Comparison of ENCODE assay signal across 1 cellular context in the genomic region with DNA sequence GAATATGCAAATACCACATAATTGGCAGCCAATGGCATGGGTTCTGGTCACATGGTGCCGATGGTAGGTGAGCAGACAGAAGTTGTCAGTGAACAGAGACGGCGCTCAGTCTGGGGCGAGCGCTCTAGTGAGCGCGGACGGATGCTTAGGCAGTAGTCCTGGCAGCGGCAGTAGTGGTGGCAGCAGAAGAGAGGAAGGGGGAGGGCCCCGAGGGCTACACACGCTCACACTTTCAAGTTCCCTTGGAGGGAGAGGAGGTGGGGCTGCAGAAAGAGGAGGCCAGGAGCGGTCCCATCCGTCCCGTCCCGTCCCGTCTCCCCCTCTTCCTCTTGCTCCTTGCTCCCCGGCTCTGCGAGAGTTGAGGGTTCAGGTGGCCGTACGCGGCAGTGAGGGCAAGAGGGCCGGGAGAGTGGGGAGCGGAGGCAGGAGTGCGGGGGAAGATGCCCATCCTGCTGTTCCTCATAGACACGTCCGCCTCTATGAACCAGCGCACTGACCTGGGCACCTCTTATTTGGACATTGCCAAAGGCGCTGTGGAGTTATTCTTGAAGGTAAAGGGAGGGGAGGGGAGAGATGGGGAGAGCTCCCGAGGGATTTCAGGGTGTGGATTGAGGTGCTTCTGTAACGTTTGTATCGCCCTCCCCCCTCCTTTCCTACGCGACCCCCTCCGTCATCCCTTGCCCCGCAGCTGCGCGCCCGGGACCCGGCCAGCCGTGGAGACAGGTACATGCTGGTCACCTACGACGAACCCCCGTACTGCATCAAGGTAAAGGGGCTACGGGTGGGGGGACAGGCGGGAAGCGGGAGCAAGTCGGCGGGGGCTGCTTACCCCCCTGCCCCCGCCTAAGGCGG.
TF ChIP-seq lines count a peak whose summit lies in the region.

A gene with protein sequence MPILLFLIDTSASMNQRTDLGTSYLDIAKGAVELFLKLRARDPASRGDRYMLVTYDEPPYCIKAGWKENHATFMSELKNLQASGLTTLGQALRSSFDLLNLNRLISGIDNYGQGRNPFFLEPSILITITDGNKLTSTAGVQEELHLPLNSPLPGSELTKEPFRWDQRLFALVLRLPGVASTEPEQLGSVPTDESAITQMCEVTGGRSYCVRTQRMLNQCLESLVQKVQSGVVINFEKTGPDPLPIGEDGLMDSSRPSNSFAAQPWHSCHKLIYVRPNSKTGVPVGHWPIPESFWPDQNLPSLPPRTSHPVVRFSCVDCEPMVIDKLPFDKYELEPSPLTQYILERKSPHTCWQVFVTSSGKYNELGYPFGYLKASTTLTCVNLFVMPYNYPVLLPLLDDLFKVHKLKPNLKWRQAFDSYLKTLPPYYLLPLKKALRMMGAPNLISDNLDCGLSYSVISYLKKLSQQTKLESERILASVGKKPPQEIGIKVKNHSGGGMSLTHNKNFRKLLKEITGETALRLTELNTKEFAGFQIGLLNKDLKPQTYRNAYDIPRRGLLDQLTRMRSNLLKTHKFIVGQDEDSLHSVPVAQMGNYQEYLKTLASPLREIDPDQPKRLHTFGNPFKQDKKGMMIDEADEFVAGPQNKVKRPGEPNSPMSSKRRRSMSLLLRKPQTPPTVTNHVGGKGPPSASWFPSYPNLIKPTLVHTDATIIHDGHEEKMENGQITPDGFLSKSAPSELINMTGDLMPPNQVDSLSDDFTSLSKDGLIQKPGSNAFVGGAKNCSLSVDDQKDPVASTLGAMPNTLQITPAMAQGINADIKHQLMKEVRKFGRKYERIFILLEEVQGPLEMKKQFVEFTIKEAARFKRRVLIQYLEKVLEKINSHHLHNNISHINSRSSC (plus strand): TSS at position 108 of the 852 bp plus-strand sequence. CDS start 333 bp downstream, at position 441.

TF ChIP-seq in K562, 482 proteins besides CTCF, POLR2A, EP300 and RAD21 (continued from another document and continues in another):
- TF ChIP-seq, protein P1, sequence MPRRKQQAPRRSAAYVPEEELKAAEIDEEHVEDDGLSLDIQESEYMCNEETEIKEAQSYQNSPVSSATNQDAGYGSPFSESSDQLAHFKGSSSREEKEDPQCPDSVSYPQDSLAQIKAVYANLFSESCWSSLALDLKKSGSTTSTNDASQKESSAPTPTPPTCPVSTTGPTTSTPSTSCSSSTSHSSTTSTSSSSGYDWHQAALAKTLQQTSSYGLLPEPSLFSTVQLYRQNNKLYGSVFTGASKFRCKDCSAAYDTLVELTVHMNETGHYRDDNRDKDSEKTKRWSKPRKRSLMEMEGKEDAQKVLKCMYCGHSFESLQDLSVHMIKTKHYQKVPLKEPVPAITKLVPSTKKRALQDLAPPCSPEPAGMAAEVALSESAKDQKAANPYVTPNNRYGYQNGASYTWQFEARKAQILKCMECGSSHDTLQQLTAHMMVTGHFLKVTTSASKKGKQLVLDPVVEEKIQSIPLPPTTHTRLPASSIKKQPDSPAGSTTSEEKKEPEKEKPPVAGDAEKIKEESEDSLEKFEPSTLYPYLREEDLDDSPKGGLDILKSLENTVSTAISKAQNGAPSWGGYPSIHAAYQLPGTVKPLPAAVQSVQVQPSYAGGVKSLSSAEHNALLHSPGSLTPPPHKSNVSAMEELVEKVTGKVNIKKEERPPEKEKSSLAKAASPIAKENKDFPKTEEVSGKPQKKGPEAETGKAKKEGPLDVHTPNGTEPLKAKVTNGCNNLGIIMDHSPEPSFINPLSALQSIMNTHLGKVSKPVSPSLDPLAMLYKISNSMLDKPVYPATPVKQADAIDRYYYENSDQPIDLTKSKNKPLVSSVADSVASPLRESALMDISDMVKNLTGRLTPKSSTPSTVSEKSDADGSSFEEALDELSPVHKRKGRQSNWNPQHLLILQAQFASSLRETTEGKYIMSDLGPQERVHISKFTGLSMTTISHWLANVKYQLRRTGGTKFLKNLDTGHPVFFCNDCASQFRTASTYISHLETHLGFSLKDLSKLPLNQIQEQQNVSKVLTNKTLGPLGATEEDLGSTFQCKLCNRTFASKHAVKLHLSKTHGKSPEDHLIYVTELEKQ (CRISPR knock-in tag; IDR thresholded peaks at IDR 0.05), result no peak
- TF ChIP-seq ATF7 (IDR thresholded peaks at IDR 0.05), result peak; percentile 6; the same call in 1 of the 2 replicates
- no peak for TF ChIP-seq DLX4 (CRISPR knock-in tag; IDR thresholded peaks at IDR 0.05)
- TF ChIP-seq, protein P2, sequence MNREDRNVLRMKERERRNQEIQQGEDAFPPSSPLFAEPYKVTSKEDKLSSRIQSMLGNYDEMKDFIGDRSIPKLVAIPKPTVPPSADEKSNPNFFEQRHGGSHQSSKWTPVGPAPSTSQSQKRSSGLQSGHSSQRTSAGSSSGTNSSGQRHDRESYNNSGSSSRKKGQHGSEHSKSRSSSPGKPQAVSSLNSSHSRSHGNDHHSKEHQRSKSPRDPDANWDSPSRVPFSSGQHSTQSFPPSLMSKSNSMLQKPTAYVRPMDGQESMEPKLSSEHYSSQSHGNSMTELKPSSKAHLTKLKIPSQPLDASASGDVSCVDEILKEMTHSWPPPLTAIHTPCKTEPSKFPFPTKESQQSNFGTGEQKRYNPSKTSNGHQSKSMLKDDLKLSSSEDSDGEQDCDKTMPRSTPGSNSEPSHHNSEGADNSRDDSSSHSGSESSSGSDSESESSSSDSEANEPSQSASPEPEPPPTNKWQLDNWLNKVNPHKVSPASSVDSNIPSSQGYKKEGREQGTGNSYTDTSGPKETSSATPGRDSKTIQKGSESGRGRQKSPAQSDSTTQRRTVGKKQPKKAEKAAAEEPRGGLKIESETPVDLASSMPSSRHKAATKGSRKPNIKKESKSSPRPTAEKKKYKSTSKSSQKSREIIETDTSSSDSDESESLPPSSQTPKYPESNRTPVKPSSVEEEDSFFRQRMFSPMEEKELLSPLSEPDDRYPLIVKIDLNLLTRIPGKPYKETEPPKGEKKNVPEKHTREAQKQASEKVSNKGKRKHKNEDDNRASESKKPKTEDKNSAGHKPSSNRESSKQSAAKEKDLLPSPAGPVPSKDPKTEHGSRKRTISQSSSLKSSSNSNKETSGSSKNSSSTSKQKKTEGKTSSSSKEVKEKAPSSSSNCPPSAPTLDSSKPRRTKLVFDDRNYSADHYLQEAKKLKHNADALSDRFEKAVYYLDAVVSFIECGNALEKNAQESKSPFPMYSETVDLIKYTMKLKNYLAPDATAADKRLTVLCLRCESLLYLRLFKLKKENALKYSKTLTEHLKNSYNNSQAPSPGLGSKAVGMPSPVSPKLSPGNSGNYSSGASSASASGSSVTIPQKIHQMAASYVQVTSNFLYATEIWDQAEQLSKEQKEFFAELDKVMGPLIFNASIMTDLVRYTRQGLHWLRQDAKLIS (CRISPR knock-in tag; IDR thresholded peaks at IDR 0.05), result 0 out of 2 replicates have a peak, but pooled peaks have one; percentile 53
- no peak for TF ChIP-seq NONO (IDR thresholded peaks at IDR 0.05; ENCODE audit: low read depth in 2 of 2, low read length in 1 of 2)
- TF ChIP-seq ZFPM2 (CRISPR knock-in tag; IDR thresholded peaks at IDR 0.05), result no peak
- TF ChIP-seq IRF2 (CRISPR knock-in tag; IDR thresholded peaks at IDR 0.05), result no peak
- no peak for TF ChIP-seq NFE2L1 (tag; IDR thresholded peaks at IDR 0.05; ENCODE audit: borderline replicate concordance, low read depth)
- TF ChIP-seq NCOA6 (IDR thresholded peaks at IDR 0.05), result peak; percentile 89
- peak; percentile 21 for TF ChIP-seq SMAD1 (IDR thresholded peaks at IDR 0.05; ENCODE audit: low read depth, low read length, partially characterized antibody)
- TF ChIP-seq DMBX1 (CRISPR knock-in tag; IDR thresholded peaks at IDR 0.05; ENCODE audit: borderline replicate concordance), result no peak
- peak; percentile 96 for TF ChIP-seq TAF1 (IDR thresholded peaks at IDR 0.05; ENCODE audit: control insufficient read depth, extremely low read depth, insufficient read depth, low read length, severe bottlenecking)
- TF ChIP-seq NFE2 (IDR thresholded peaks at IDR 0.05; ENCODE audit: low read depth), result 0 out of 2 replicates have a peak, but pooled peaks have one; percentile 29
- TF ChIP-seq CREBBP (IDR thresholded peaks at IDR 0.05; ENCODE audit: low read depth, low read length), result no peak
- TF ChIP-seq MBD2 (IDR thresholded peaks at IDR 0.05; ENCODE audit: borderline replicate concordance, low read depth), result 0 out of 2 replicates have a peak, but pooled peaks have one; percentile 26
- TF ChIP-seq KAT2B (IDR thresholded peaks at IDR 0.05; ENCODE audit: low read depth, low read length), result no peak
- no peak for TF ChIP-seq DDX20 (tag; IDR thresholded peaks at IDR 0.05; ENCODE audit: low read depth)
- peak; percentile 76 for TF ChIP-seq SP1 (CRISPR knock-in tag; IDR thresholded peaks at IDR 0.05)
- peak; percentile 60 for TF ChIP-seq ZFX (CRISPR knock-in tag; IDR thresholded peaks at IDR 0.05)
- TF ChIP-seq ZFP36 (IDR thresholded peaks at IDR 0.05; ENCODE audit: low read depth, low read length, partially characterized antibody), result peak; percentile 80
- no peak for TF ChIP-seq ZNF134 (CRISPR knock-in tag; conservative IDR thresholded peaks at IDR 0.05)
- no peak for TF ChIP-seq ZNF830 (CRISPR knock-in tag; IDR thresholded peaks at IDR 0.05)
- no peak for TF ChIP-seq KLF16 (IDR thresholded peaks at IDR 0.05)
- TF ChIP-seq TCF7 (IDR thresholded peaks at IDR 0.05; ENCODE audit: borderline replicate concordance), result no peak
- TF ChIP-seq, protein P3, sequence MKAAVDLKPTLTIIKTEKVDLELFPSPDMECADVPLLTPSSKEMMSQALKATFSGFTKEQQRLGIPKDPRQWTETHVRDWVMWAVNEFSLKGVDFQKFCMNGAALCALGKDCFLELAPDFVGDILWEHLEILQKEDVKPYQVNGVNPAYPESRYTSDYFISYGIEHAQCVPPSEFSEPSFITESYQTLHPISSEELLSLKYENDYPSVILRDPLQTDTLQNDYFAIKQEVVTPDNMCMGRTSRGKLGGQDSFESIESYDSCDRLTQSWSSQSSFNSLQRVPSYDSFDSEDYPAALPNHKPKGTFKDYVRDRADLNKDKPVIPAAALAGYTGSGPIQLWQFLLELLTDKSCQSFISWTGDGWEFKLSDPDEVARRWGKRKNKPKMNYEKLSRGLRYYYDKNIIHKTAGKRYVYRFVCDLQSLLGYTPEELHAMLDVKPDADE (conservative IDR thresholded peaks at IDR 0.05; ENCODE audit: control insufficient read depth, low read depth, low read length), result no peak
- TF ChIP-seq EP400 (IDR thresholded peaks at IDR 0.05), result peak; percentile 36; the same call in 1 of the 2 replicates
- TF ChIP-seq, protein P4, sequence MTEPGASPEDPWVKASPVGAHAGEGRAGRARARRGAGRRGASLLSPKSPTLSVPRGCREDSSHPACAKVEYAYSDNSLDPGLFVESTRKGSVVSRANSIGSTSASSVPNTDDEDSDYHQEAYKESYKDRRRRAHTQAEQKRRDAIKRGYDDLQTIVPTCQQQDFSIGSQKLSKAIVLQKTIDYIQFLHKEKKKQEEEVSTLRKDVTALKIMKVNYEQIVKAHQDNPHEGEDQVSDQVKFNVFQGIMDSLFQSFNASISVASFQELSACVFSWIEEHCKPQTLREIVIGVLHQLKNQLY (CRISPR knock-in tag; conservative IDR thresholded peaks at IDR 0.05), result no peak
- TF ChIP-seq NRF1 (conservative IDR thresholded peaks at IDR 0.05 in 1 of 2, IDR thresholded peaks at IDR 0.05 in 1 of 2), result peak in 1 of 2 experiments; percentile 25; a peak in 1 of 4 replicates
- TF ChIP-seq YY1 (IDR thresholded peaks at IDR 0.05; ENCODE audit: borderline replicate concordance in 1 of 3, control insufficient read depth in 1 of 3, extremely low read depth in 1 of 3, insufficient read depth in 3 of 3, insufficient read length in 1 of 3, insufficient replicate concordance in 2 of 3, low read depth in 1 of 3, low read length in 2 of 3), result peak in 2 of 3 experiments; percentile 46 to 66
- TF ChIP-seq ZNF518B (CRISPR knock-in tag; IDR thresholded peaks at IDR 0.05), result no peak
- TF ChIP-seq JUND (IDR thresholded peaks at IDR 0.05; ENCODE audit: borderline replicate concordance, low read depth, low read length), result 0 out of 2 replicates have a peak, but pooled peaks have one; percentile 21
- TF ChIP-seq JUND (tag; IDR thresholded peaks at IDR 0.05; ENCODE audit: borderline replicate concordance, low read depth, low read length), result no peak; the same call in 2 of the 3 replicates
- TF ChIP-seq ZC3H4 (CRISPR knock-in tag; IDR thresholded peaks at IDR 0.05; ENCODE audit: borderline replicate concordance), result peak; percentile 95
- peak; percentile 37 to 58; a peak in 2 of 4 replicates for TF ChIP-seq MAZ (CRISPR knock-in tag; conservative IDR thresholded peaks at IDR 0.05 in 1 of 2, IDR thresholded peaks at IDR 0.05 in 1 of 2)
- no peak for TF ChIP-seq SLC30A9 (CRISPR knock-in tag; IDR thresholded peaks at IDR 0.05)
- peak in 1 of 2 experiments; percentile 17; a peak in 1 of 4 replicates for TF ChIP-seq FOXK2 (conservative IDR thresholded peaks at IDR 0.05 in 1 of 2, IDR thresholded peaks at IDR 0.05 in 1 of 2; ENCODE audit: low read depth in 2 of 2)
- no peak for TF ChIP-seq TAF15 (IDR thresholded peaks at IDR 0.05; ENCODE audit: low read depth, low read length)
- no peak for TF ChIP-seq ARHGAP35 (IDR thresholded peaks at IDR 0.05; ENCODE audit: partially characterized antibody)
- no peak for TF ChIP-seq RB1 (IDR thresholded peaks at IDR 0.05; ENCODE audit: low read depth)
- peak in 1 of 2 experiments; percentile 14 for TF ChIP-seq E2F6 (IDR thresholded peaks at IDR 0.05; ENCODE audit: borderline replicate concordance in 1 of 2, extremely low read depth in 1 of 2, insufficient read depth in 1 of 2, insufficient read length in 1 of 2, low read depth in 1 of 2, low read length in 1 of 2, poor library complexity in 1 of 2, severe bottlenecking in 1 of 2)
